21 cellular contexts compared by ENCODE assay signal in genomic region chr1:80445021-80445420, GRCh38.
DNase-seq lines count a peak whose midpoint lies in the region; TF ChIP-seq lines count a peak whose summit lies in the region.
"Had no signal": no experiment of that assay in that cellular context is flagged by ENCODE, and none has a peak within 500 bp of the region (broad histone marks: within the 10 kb centered on the region; RNA-seq: fewer than 3 reads in every experiment).

No MANE protein-coding gene starts in this region.

- no peaks in the 10 kb centered on the region for H3K4me1 ChIP-seq in fibroblast of lung (ENCODE audit: control insufficient read depth, extremely low read depth, insufficient read depth, low read length)
- H3K4me1 ChIP-seq in smooth muscle cell (ENCODE audit: low read depth): no peaks in the 10 kb centered on the region
- H3K4me1 ChIP-seq in transverse colon: no peaks in the 10 kb centered on the region
- H3K4me1 ChIP-seq: suprapubic skin, vagina had no signal

- H3K9ac ChIP-seq in fibroblast of lung (ENCODE audit: insufficient read depth, low read length) (no peak overlapping the region), smooth muscle cell (ENCODE audit: low read depth) (no peak overlapping the region)

- intact Hi-C loops in transverse colon (cut with DNase I; ENCODE audit: low total_unique reads): no loop called here

- in situ Hi-C loops in transverse colon (cut with MboI; ENCODE audit: low pct_ligation_motif_present in 1 of 4, low pct_unique_long_range_greater_than_20kb in 1 of 4, low sequenced_read_pairs in 3 of 4): no loop called here

- H3K9me3 ChIP-seq in fibroblast of lung (ENCODE audit: control insufficient read depth, insufficient read depth, low read depth, low read length) (no peaks in the 10 kb centered on the region), smooth muscle cell (replicated peaks; ENCODE audit: low read depth) (no peaks in the 10 kb centered on the region), transverse colon (no peaks in the 10 kb centered on the region)
- H3K9me3 ChIP-seq: suprapubic skin, vagina had no signal

- TF ChIP-seq CTCF in fibroblast of lung (conservative IDR thresholded peaks at IDR 0.05 in 1 of 2, IDR thresholded peaks at IDR 0.05 in 1 of 2; ENCODE audit: low read depth in 1 of 2, low read length in 2 of 2) (no peak), smooth muscle cell (IDR thresholded peaks at IDR 0.05; ENCODE audit: borderline replicate concordance, insufficient read depth, poor library complexity, severe bottlenecking) (no peak), transverse colon (IDR thresholded peaks at IDR 0.05) (no peak)

- no peak for TF ChIP-seq POLR2A in transverse colon (IDR thresholded peaks at IDR 0.05)

- no peaks in the 10 kb centered on the region for H3K79me2 ChIP-seq in fibroblast of lung (ENCODE audit: control insufficient read depth, insufficient read depth, low read length)
- H3K79me2 ChIP-seq in smooth muscle cell (ENCODE audit: low read depth): no peaks in the 10 kb centered on the region

- H2AFZ ChIP-seq in fibroblast of lung (ENCODE audit: low read length) (no peak overlapping the region), smooth muscle cell (ENCODE audit: low read depth) (no peak overlapping the region)

- DNase-seq in EH (ENCODE audit: low read depth) (peak; percentile 7), SHP77 (lab: John Stamatoyannopoulos, UW) (peak; percentile 44 to 65), fibroblast of lung (ENCODE audit: low read depth in 2 of 2) (peak; percentile 13 to 35), renal cortical epithelial cell (ENCODE audit: low read depth) (peak; percentile 68), OCI-M2 (lab: John Stamatoyannopoulos, UW; ENCODE audit: unreplicated experiment) (no peak), smooth muscle cell (lab: John Stamatoyannopoulos, UW; ENCODE audit: unreplicated experiment) (no peak), transverse colon (no peak), NCI-H1092 (lab: John Stamatoyannopoulos, UW) (no peak)
- DNase-seq: activated CD4-positive, alpha-beta T cell treated with anti-CD3 and anti-CD28 coated beads, Interleukin-2, amount 10 ng/mL, durations not matched to agents 24 days and 14 days; activated naive CD4-positive, alpha-beta T cell treated with anti-CD3 and anti-CD28 coated beads, Interleukin-2, amount 10 ng/mL, durations not matched to agents 7 days and 5 days; activated T-cell treated with anti-CD3 and anti-CD28 coated beads, Interleukin-2, amount 50 U/mL, for 72 hours; anterior cingulate cortex; dermis blood vessel endothelial cell; naive thymus-derived CD8-positive, alpha-beta T cell; NCI-H1436; NCI-H524 treated with DMSO at 0.1 percent for 48 hours; stimulated activated CD4-positive, alpha-beta T cell treated with anti-CD3 and anti-CD28 coated beads, Interleukin-4, amount 100 ng/mL, for 1 hour; stimulated activated naive B cell treated with anti-CD40 and anti-IgM and Interleukin-4, amounts not matched to agents 10 μg/mL and 1 μg/mL and 100 μg/mL, for 72 hours; WERI-Rb-1 had no signal

- TF ChIP-seq EP300 in transverse colon (IDR thresholded peaks at IDR 0.05; ENCODE audit: low read depth): no peak

- no peaks in the 10 kb centered on the region for H3K36me3 ChIP-seq in fibroblast of lung (ENCODE audit: control insufficient read depth, insufficient read depth, low read length)
- no peaks in the 10 kb centered on the region for H3K36me3 ChIP-seq in smooth muscle cell (ENCODE audit: low read depth)
- H3K36me3 ChIP-seq in transverse colon: no peaks in the 10 kb centered on the region
- H3K36me3 ChIP-seq: suprapubic skin, vagina, WERI-Rb-1 had no signal

- H3K27me3 ChIP-seq in fibroblast of lung (ENCODE audit: control insufficient read depth, insufficient read depth, low read length) (no peaks in the 10 kb centered on the region), smooth muscle cell (ENCODE audit: low read depth) (no peaks in the 10 kb centered on the region), transverse colon (no peaks in the 10 kb centered on the region)
- H3K27me3 ChIP-seq: suprapubic skin, vagina had no signal

- H3K4me3 ChIP-seq in fibroblast of lung (replicated peaks in 1 of 4; ENCODE audit: control extremely low read depth in 1 of 4, insufficient read depth in 1 of 4, low read depth in 3 of 4, low read length in 4 of 4): no peak overlapping the region
- no peak overlapping the region for H3K4me3 ChIP-seq in smooth muscle cell
- no peak overlapping the region for H3K4me3 ChIP-seq in transverse colon
- H3K4me3 ChIP-seq: suprapubic skin, vagina had no signal

- H3K27ac ChIP-seq in fibroblast of lung (ENCODE audit: insufficient read depth, low read length) (no peak overlapping the region), smooth muscle cell (ENCODE audit: low read depth) (no peak overlapping the region), transverse colon (no peak overlapping the region)
- H3K27ac ChIP-seq: suprapubic skin, vagina, WERI-Rb-1 had no signal

- H4K20me1 ChIP-seq in fibroblast of lung (ENCODE audit: control insufficient read depth, extremely low read depth, insufficient read depth, low read length) (no peaks in the 10 kb centered on the region), smooth muscle cell (ENCODE audit: low read depth) (no peaks in the 10 kb centered on the region)

- 57% methylated on average over 4 of the region's 4 CpGs for WGBS in smooth muscle cell (ENCODE audit: low lambda C conversion rate)
- 68 to 80% methylated on average over 4 of the region's 4 CpGs for WGBS in transverse colon (ENCODE audit: low coverage in 1 of 2), 2 donors

- H3K4me2 ChIP-seq in fibroblast of lung (ENCODE audit: extremely low read depth, insufficient read depth, low read length) (no peak overlapping the region), smooth muscle cell (no peak overlapping the region)

- H3F3A ChIP-seq in smooth muscle cell (ENCODE audit: low read depth): no peaks in the 10 kb centered on the region

Comparison
In these comparisons a context has a peak if more than half of its experiments do, and no peak if none do; other contexts are left out.
1. DNase-seq: peak in EH (single experiment), SHP77 (2 of 2), fibroblast of lung (2 of 2) and renal cortical epithelial cell (single experiment); none in OCI-M2 (single experiment), smooth muscle cell (single experiment), transverse colon (single experiment) and NCI-H1092 (single experiment).